In genomic region chr6:36383608-36384007, GRCh38 we compare ENCODE assay signal across 23 cellular contexts. TPM values are rescaled to one million over a fixed set of nuclear protein-coding genes. Genes with fewer than 3 reads are reported as not detected.
DNase-seq lines count a peak whose midpoint lies in the region; ATAC-seq, FAIRE-seq and TF ChIP-seq lines count a peak whose summit lies in the region.
"Had no signal": no experiment of that assay in that cellular context is flagged by ENCODE, and none has a peak within 500 bp of the region (broad histone marks: within the 10 kb centered on the region; RNA-seq: fewer than 3 reads in every experiment).

No MANE protein-coding gene starts in this region.

- H3K4me1 Mint-ChIP-seq in activated T-helper 1 cell treated with anti-CD3 and anti-CD28 coated beads, Interleukin-12 subunit alpha, Interleukin-12 subunit beta, Interleukin-2, Interleukin-4 antibody, amounts not matched to agents 30 ng/mL and 10 ng/mL and 1 ng/mL, durations not matched to agents 14 hours and 24 hours and 36 hours (ENCODE audit: low read depth) = peaks cover 44% of the 10 kb centered on the region

- FAIRE-seq in GM12892 (lab: Jason Lieb, UNC) = peak; percentile 48

- H3K27ac ChIP-seq in sigmoid colon = no peak overlapping the region
- H3K27ac ChIP-seq: esophagus squamous epithelium, left ventricle myocardium inferior, SJSA1 had no signal

- WGBS in sigmoid colon, 2 donors = 82 to 84% methylated on average over 2 of the region's 2 CpGs

- no peaks in the 10 kb centered on the region for H3K9me3 Mint-ChIP-seq in activated T-helper 1 cell treated with anti-CD3 and anti-CD28 coated beads, Interleukin-12 subunit alpha, Interleukin-12 subunit beta, Interleukin-2, Interleukin-4 antibody, amounts not matched to agents 30 ng/mL and 10 ng/mL and 1 ng/mL, durations not matched to agents 14 hours and 24 hours and 36 hours
- H3K9me3 Mint-ChIP-seq: activated T-helper 2 cell treated with anti-CD3 and anti-CD28 coated beads, Interferon-gamma antibody, Interleukin-2, Interleukin-4, amounts not matched to agents 10 μg/mL and 5 μg/mL and 100 μg/mL, durations not matched to agents 14 hours and 24 hours and 36 hours had no signal

- H3K27me3 ChIP-seq in sigmoid colon = no peaks in the 10 kb centered on the region
- H3K27me3 ChIP-seq: esophagus squamous epithelium, SJSA1 had no signal

- peaks cover 2% of the 10 kb centered on the region for H3K36me3 Mint-ChIP-seq in activated T-helper 1 cell treated with anti-CD3 and anti-CD28 coated beads, Interleukin-12 subunit alpha, Interleukin-12 subunit beta, Interleukin-2, Interleukin-4 antibody, amounts not matched to agents 30 ng/mL and 10 ng/mL and 1 ng/mL, durations not matched to agents 14 hours and 24 hours and 36 hours (ENCODE audit: low read depth)

- no peak for TF ChIP-seq CTCF in sigmoid colon (IDR thresholded peaks at IDR 0.05)

- peaks cover 0 to 23% (median 11%) of the 10 kb centered on the region in 4 donors for H3K4me1 ChIP-seq in sigmoid colon

- H3K9me3 ChIP-seq in sigmoid colon = no peaks in the 10 kb centered on the region
- H3K9me3 ChIP-seq: esophagus squamous epithelium, left ventricle myocardium inferior, mucosa of descending colon, SJSA1 had no signal

- H3K27me3 Mint-ChIP-seq in activated T-helper 1 cell treated with anti-CD3 and anti-CD28 coated beads, Interleukin-12 subunit alpha, Interleukin-12 subunit beta, Interleukin-2, Interleukin-4 antibody, amounts not matched to agents 30 ng/mL and 10 ng/mL and 1 ng/mL, durations not matched to agents 14 hours and 24 hours and 36 hours (ENCODE audit: insufficient read depth) = peaks cover 13% of the 10 kb centered on the region

- TF ChIP-seq POLR2A in GM12892 (IDR thresholded peaks at IDR 0.05; ENCODE audit: low read depth, low read length) (no peak), sigmoid colon (IDR thresholded peaks at IDR 0.05) (no peak)

- H3K36me3 ChIP-seq in sigmoid colon = no peaks in the 10 kb centered on the region
- H3K36me3 ChIP-seq: esophagus squamous epithelium, left ventricle myocardium inferior, SJSA1 had no signal

- H3K4me3 ChIP-seq in sigmoid colon = no peak overlapping the region
- H3K4me3 ChIP-seq: esophagus squamous epithelium, left ventricle myocardium inferior, mucosa of descending colon, SJSA1 had no signal

- no peak overlapping the region for H3K4me3 Mint-ChIP-seq in activated T-helper 1 cell treated with anti-CD3 and anti-CD28 coated beads, Interleukin-12 subunit alpha, Interleukin-12 subunit beta, Interleukin-2, Interleukin-4 antibody, amounts not matched to agents 30 ng/mL and 10 ng/mL and 1 ng/mL, durations not matched to agents 14 hours and 24 hours and 36 hours

- peak; percentile 72 for DNase-seq in activated effector memory CD4-positive, alpha-beta T cell treated with anti-CD3 and anti-CD28 coated beads, Interleukin-2, amount 50 U/mL, for 16 hours
- no peak for DNase-seq in activated effector memory CD4-positive, alpha-beta T cell treated with Interleukin-2 at 50 U/mL for 16 hours
- DNase-seq in GM12892 (ENCODE audit: insufficient read length) (no peak), sigmoid colon (peak; percentile 34), NCI-H774 (lab: John Stamatoyannopoulos, UW) (no peak)
- DNase-seq in activated T-helper 1 cell treated with anti-CD3 and anti-CD28 coated beads, Interleukin-12 subunit alpha, Interleukin-12 subunit beta, Interleukin-2, Interleukin-4 antibody, amounts not matched to agents 30 ng/mL and 10 ng/mL and 1 ng/mL, durations not matched to agents 14 hours and 24 hours and 36 hours (ENCODE audit: low spot score) = no peak
- DNase-seq: AML-193; amniotic stem cell; central memory CD4-positive, alpha-beta T cell; esophagus squamous epithelium; glutamatergic neuron; Kasumi-1; left ventricle myocardium inferior; mucosa of descending colon; NCI-H1105 treated with DMSO at 0.1 percent for 48 hours; NCI-H69 had no signal

- H3K27ac Mint-ChIP-seq in activated T-helper 1 cell treated with anti-CD3 and anti-CD28 coated beads, Interleukin-12 subunit alpha, Interleukin-12 subunit beta, Interleukin-2, Interleukin-4 antibody, amounts not matched to agents 30 ng/mL and 10 ng/mL and 1 ng/mL, durations not matched to agents 14 hours and 24 hours and 36 hours = peak overlapping the region; percentile 35
- H3K27ac Mint-ChIP-seq: activated T-helper 2 cell treated with anti-CD3 and anti-CD28 coated beads, Interferon-gamma antibody, Interleukin-2, Interleukin-4, amounts not matched to agents 10 μg/mL and 5 μg/mL and 100 μg/mL, durations not matched to agents 14 hours and 24 hours and 36 hours had no signal

- intact Hi-C loops in activated T-helper 1 cell treated with anti-CD3 and anti-CD28 coated beads, Interleukin-12 subunit alpha, Interleukin-12 subunit beta, Interleukin-2, Interleukin-4 antibody, amounts not matched to agents 30 ng/mL and 10 ng/mL and 1 ng/mL, durations not matched to agents 14 hours and 24 hours and 36 hours (cut with micrococcal nuclease) = no loop called here
- intact Hi-C loops in sigmoid colon (cut with DNase I) = no loop called here

- no peak for TF ChIP-seq EP300 in sigmoid colon (IDR thresholded peaks at IDR 0.05)

- no peak for ATAC-seq in HG03095 (IDR thresholded peaks at IDR 0.05; ENCODE audit: unreplicated experiment)
- ATAC-seq in GM21367 (IDR thresholded peaks at IDR 0.05; ENCODE audit: unreplicated experiment) = no peak
- ATAC-seq: mucosa of descending colon had no signal

RNA-seq across cellular contexts. Expression of gene ETV7, which starts 3.9 kb away (rescaled TPM):
- 2.9 TPM for polyA plus RNA-seq in GM12892 (2012; ENCODE audit: missing spikeins)
- total RNA-seq in activated T-helper 1 cell treated with anti-CD3 and anti-CD28 coated beads, Interleukin-12 subunit alpha, Interleukin-12 subunit beta, Interleukin-2, Interleukin-4 antibody, amounts not matched to agents 30 ng/mL and 10 ng/mL and 1 ng/mL, durations not matched to agents 14 hours and 24 hours and 36 hours = 0.47 and 0.88 TPM in 2 replicates
- 1 to 10 TPM in 1 of 4 donors, under 1 TPM in 2, not detected in 1; 0.36 to 2.2 (median 0.55) TPM for total RNA-seq in sigmoid colon
- polyA plus RNA-seq in sigmoid colon = 10 to 100 TPM in 1 of 3 donors, 1 to 10 TPM in 2; 3.6 to 11.6 (median 6.5) TPM
- total RNA-seq: HT1080, left ventricle myocardium inferior had no signal

RNA-seq across cellular contexts. Expression of gene BNIP5, which starts 46.9 kb away (rescaled TPM):
- 0.06 TPM for polyA plus RNA-seq in GM12892 (2012; ENCODE audit: missing spikeins)
- total RNA-seq in activated T-helper 1 cell treated with anti-CD3 and anti-CD28 coated beads, Interleukin-12 subunit alpha, Interleukin-12 subunit beta, Interleukin-2, Interleukin-4 antibody, amounts not matched to agents 30 ng/mL and 10 ng/mL and 1 ng/mL, durations not matched to agents 14 hours and 24 hours and 36 hours = not detected in 2 replicates
- not detected for total RNA-seq in sigmoid colon
- 1 to 10 TPM; 5.5 to 9.0 (median 8.6) TPM for polyA plus RNA-seq in sigmoid colon
- total RNA-seq: activated T-helper 2 cell treated with anti-CD3 and anti-CD28 coated beads, Interferon-gamma antibody, Interleukin-2, Interleukin-4, amounts not matched to agents 10 μg/mL and 5 μg/mL and 100 μg/mL, durations not matched to agents 14 hours and 24 hours and 36 hours; esophagus squamous epithelium; HT1080; left ventricle myocardium inferior; renal cortical epithelial cell; SJSA1; urinary bladder had no signal
- polyA plus RNA-seq: urinary bladder had no signal

RNA-seq across cellular contexts. Expression of gene PXT1, which starts 59.0 kb away (rescaled TPM):
- 0.98 TPM for polyA plus RNA-seq in GM12892 (2012; ENCODE audit: missing spikeins)
- total RNA-seq in activated T-helper 1 cell treated with anti-CD3 and anti-CD28 coated beads, Interleukin-12 subunit alpha, Interleukin-12 subunit beta, Interleukin-2, Interleukin-4 antibody, amounts not matched to agents 30 ng/mL and 10 ng/mL and 1 ng/mL, durations not matched to agents 14 hours and 24 hours and 36 hours = 0.16 and 0.29 TPM in 2 replicates
- total RNA-seq in sigmoid colon = not detected
- polyA plus RNA-seq in sigmoid colon = not detected
- total RNA-seq: esophagus squamous epithelium, HT1080, left ventricle myocardium inferior, mucosa of descending colon, renal cortical epithelial cell, SJSA1, urinary bladder had no signal

RNA-seq across cellular contexts. Expression of gene KCTD20, which starts 59.2 kb away (rescaled TPM):
- polyA plus RNA-seq in GM12892 (2012; ENCODE audit: missing spikeins) = 50.1 TPM
- total RNA-seq in activated T-helper 1 cell treated with anti-CD3 and anti-CD28 coated beads, Interleukin-12 subunit alpha, Interleukin-12 subunit beta, Interleukin-2, Interleukin-4 antibody, amounts not matched to agents 30 ng/mL and 10 ng/mL and 1 ng/mL, durations not matched to agents 14 hours and 24 hours and 36 hours = 62.4 and 62.8 TPM in 2 replicates
- total RNA-seq in sigmoid colon = 10 to 100 TPM; 48.5 to 71.3 (median 50.8) TPM
- polyA plus RNA-seq in sigmoid colon = 10 to 100 TPM; 12.0 to 19.6 (median 12.0) TPM

Comparison
In these comparisons a context has a peak if more than half of its experiments do, and no peak if none do; other contexts are left out.
1. DNase-seq: peak in activated effector memory CD4-positive, alpha-beta T cell treated with anti-CD3 and anti-CD28 coated beads, Interleukin-2, amount 50 U/mL, for 16 hours (single experiment) and sigmoid colon (single experiment); none in activated effector memory CD4-positive, alpha-beta T cell treated with Interleukin-2 at 50 U/mL for 16 hours (single experiment), GM12892 (single experiment), activated T-helper 1 cell treated with anti-CD3 and anti-CD28 coated beads, Interleukin-12 subunit alpha, Interleukin-12 subunit beta, Interleukin-2, Interleukin-4 antibody, amounts not matched to agents 30 ng/mL and 10 ng/mL and 1 ng/mL, durations not matched to agents 14 hours and 24 hours and 36 hours (single experiment) and NCI-H774 (single experiment).